8 cellular contexts compared by ENCODE assay signal in the genomic region with DNA sequence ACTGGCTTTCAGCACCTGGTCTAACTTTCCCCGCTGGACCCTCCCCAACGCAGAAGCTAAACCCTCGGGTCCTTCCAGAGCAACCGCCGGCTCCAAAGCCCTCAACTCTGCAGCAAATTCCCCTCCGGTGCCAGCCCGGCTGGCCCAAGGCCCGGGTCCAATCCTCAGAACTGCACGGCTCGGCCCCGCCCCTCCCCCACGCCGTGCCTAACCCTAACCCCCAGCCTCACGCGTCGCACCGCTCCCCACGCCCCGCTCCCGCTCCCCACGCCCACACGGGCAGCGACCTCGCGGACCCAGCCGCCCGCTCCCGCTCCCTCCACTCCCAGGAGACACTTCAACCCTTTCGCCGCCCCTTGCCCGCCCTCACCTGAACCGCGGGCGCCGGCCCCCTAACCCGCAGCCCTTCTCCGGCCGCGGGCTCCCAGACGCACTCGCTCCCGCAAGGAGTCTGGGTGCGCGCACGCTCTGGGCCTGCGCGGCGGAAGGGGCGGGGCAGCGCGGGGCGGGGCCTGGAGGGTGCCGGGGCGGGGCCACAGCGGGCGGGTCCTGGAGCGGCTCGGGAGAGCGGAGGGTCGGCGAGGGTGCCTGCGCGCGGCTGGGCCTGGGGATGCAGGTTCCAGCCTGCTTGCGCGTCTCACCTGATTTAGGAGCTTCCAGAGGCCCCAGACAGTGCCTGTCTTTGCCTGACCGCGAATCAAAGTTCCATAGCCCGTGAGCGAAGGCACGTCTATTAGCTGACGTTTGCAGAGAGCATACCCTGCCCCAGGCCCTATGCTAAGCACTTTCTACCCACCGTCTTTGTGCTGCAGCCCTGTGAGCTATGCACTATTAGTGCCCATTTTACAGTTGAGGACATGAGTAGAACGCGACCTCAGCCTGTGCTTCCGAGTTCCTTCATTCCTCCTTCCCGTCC. TPM values are rescaled to one million over a fixed set of nuclear protein-coding genes. Genes with fewer than 3 reads are reported as not detected.
DNase-seq lines count a peak whose midpoint lies in the region; ATAC-seq, FAIRE-seq and TF ChIP-seq lines count a peak whose summit lies in the region.

A gene (minus strand): TSS at position 453 of the 916 bp plus-strand sequence. CDS start 2,729 bp downstream, outside the sequence.

- peak within 1 kb of the TSS; percentile 84 to 92 for H3K4me2 ChIP-seq in H1 (ENCODE audit: insufficient read depth in 1 of 2, low read depth in 2 of 2, low read length in 2 of 2)
- H3K4me2 ChIP-seq in mesendoderm (ENCODE audit: low read length): peak within 1 kb of the TSS; percentile 90

- no peak within 1 kb of the TSS for H2BK15ac ChIP-seq in H1 (ENCODE audit: low read length)
- H2BK15ac ChIP-seq in mesendoderm (replicated peaks; ENCODE audit: low read depth): no peak within 1 kb of the TSS

- intact Hi-C loops in CD8-positive, alpha-beta T cell (cut with DNase I, micrococcal nuclease): loop anchor here (1.0 to 5.0 kb wide), 9 partner anchors 27 to 1021 kb away; a partner anchor contains a TSS

- no peak within 1 kb of the TSS for H3K23ac ChIP-seq in H1 (ENCODE audit: insufficient read length)
- no peak within 1 kb of the TSS for H3K23ac ChIP-seq in mesendoderm (ENCODE audit: low read length)

- H3K4me1 ChIP-seq in CD8-positive, alpha-beta T cell (ENCODE audit: insufficient read depth, low read length): peaks cover 19% of the 10 kb centered on the region
- H3K4me1 ChIP-seq in H1 (replicated peaks in 1 of 4; ENCODE audit: control insufficient read depth in 3 of 4, insufficient read depth in 4 of 4, low read length in 3 of 4) (peaks cover 1 to 7% (median 3%) of the 10 kb centered on the region in 4 experiments), mesendoderm (ENCODE audit: control insufficient read depth, low read depth, low read length) (no peaks in the 10 kb centered on the region)

- H3K9me3 Mint-ChIP-seq in CD8-positive, alpha-beta T cell: no peaks in the 10 kb centered on the region

- H3K4ac ChIP-seq in H1 (replicated peaks; ENCODE audit: insufficient read length, low read depth, low read length) (no peak within 1 kb of the TSS), mesendoderm (ENCODE audit: low read depth, low read length) (no peak within 1 kb of the TSS)

- TF ChIP-seq EP300 in H1 (IDR thresholded peaks at IDR 0.05; ENCODE audit: borderline replicate concordance in 1 of 2, low read depth in 2 of 2, low read length in 2 of 2): no peak

- peaks cover 0 to 2% of the 10 kb centered on the region in 2 experiments for H4K20me1 ChIP-seq in H1 (replicated peaks in 1 of 2; ENCODE audit: control insufficient read depth in 1 of 2, insufficient read depth in 2 of 2, low read length in 2 of 2)

- TF ChIP-seq CTCF in CD8-positive, alpha-beta T cell (IDR thresholded peaks at IDR 0.05): no peak
- no peak for TF ChIP-seq CTCF in H1 (IDR thresholded peaks at IDR 0.05; ENCODE audit: control extremely low read depth in 1 of 3, insufficient read depth in 1 of 3, low read depth in 1 of 3, low read length in 3 of 3)

- peaks cover 39% of the 10 kb centered on the region for H3K36me3 Mint-ChIP-seq in CD8-positive, alpha-beta T cell

- WGBS in H1 (ENCODE audit: extremely low coverage in 1 of 2, insufficient coverage in 1 of 2, insufficient read length in 1 of 2, insufficient replicate concordance in 2 of 2, low coverage in 1 of 2, low lambda C conversion rate in 2 of 2, missing lambda C conversion rate in 1 of 2), 2 experiments: 6% methylated on average over 30 of the region's 77 CpGs; no CpG with 5 or more reads in 1 of the 2 experiments
- WGBS in mesendoderm (ENCODE audit: extremely low coverage, insufficient coverage, low lambda C conversion rate): no CpG with 5 or more reads among the region's 77 CpGs

- ATAC-seq in CD8-positive, alpha-beta T cell: peak; percentile 96
- ATAC-seq in GM19438 (IDR thresholded peaks at IDR 0.05; ENCODE audit: low read depth, unreplicated experiment) (peak; percentile 95), HG03575 (IDR thresholded peaks at IDR 0.05; ENCODE audit: extremely low read depth, insufficient number of reproducible peaks, low FRiP score, unreplicated experiment) (peak; percentile 37)

- peak within 1 kb of the TSS; percentile 92 for H3K4me3 Mint-ChIP-seq in CD8-positive, alpha-beta T cell

- H3K23me2 ChIP-seq in H1 (ENCODE audit: low read depth, low read length): peaks cover 10% of the 10 kb centered on the region

- no peak within 1 kb of the TSS for H2BK120ac ChIP-seq in H1 (replicated peaks; ENCODE audit: low read depth, low read length)
- no peak within 1 kb of the TSS for H2BK120ac ChIP-seq in mesendoderm (ENCODE audit: low read depth, low read length)

- H4K91ac ChIP-seq in H1 (replicated peaks; ENCODE audit: insufficient read length, low read length): peak within 1 kb of the TSS; percentile 11

- no peak within 1 kb of the TSS for H2BK20ac ChIP-seq in H1 (ENCODE audit: low read length)

- TF ChIP-seq POLR2A in H1 (IDR thresholded peaks at IDR 0.05; ENCODE audit: control extremely low read depth in 1 of 2, low read depth in 2 of 2, low read length in 2 of 2): peak; percentile 72 to 78

- H2AK5ac ChIP-seq in H1 (ENCODE audit: low read depth, low read length) (no peak within 1 kb of the TSS), mesendoderm (ENCODE audit: low read length) (no peak within 1 kb of the TSS)

- H3K9ac ChIP-seq in H1 (replicated peaks in 1 of 4; ENCODE audit: extremely low read depth in 1 of 4, low read depth in 3 of 4, low read length in 3 of 4) (peak within 1 kb of the TSS in 3 of 4 experiments; percentile 36 to 72 (median 44); a peak in 5 of 7 replicates), mesendoderm (ENCODE audit: low read length) (peak within 1 kb of the TSS; percentile 90)

- H3K79me2 ChIP-seq in H1 (ENCODE audit: control insufficient read depth in 1 of 2, insufficient read depth in 2 of 2, low read length in 2 of 2) (peaks cover 4 to 17% of the 10 kb centered on the region in 2 experiments), mesendoderm (ENCODE audit: control insufficient read depth, insufficient read depth, low read length) (peaks cover 14% of the 10 kb centered on the region)

- H3K27me3 ChIP-seq in CD8-positive, alpha-beta T cell (ENCODE audit: insufficient read depth, low read length): no peaks in the 10 kb centered on the region
- H3K27me3 ChIP-seq in H1 (replicated peaks in 1 of 4; ENCODE audit: control insufficient read depth in 3 of 4, extremely low read depth in 1 of 4, insufficient read depth in 3 of 4, low read length in 3 of 4) (no peaks in the 10 kb centered on the region), mesendoderm (ENCODE audit: insufficient read depth, low read length, poor library complexity) (no peaks in the 10 kb centered on the region)

- H4K8ac ChIP-seq in H1 (ENCODE audit: extremely low read depth, insufficient read depth, low read length) (peak within 1 kb of the TSS; percentile 51; the same call in 1 of the 2 replicates), mesendoderm (ENCODE audit: low read depth, low read length) (no peak within 1 kb of the TSS)

- H3K18ac ChIP-seq in H1 (ENCODE audit: extremely low read depth, low read length) (peak within 1 kb of the TSS; percentile 88), mesendoderm (ENCODE audit: low read length) (peak within 1 kb of the TSS; percentile 53)

- CTCF ChIA-PET in CD8-positive, alpha-beta T cell (lab: Charles Lee): interaction anchor here (1.0 to 1.4 kb wide), 3 partner anchors 12 to 107 kb away, joined by 3 to 6 read pairs (median 4); a partner anchor contains a TSS
- CTCF ChIA-PET in H1 (lab: Charles Lee; ENCODE audit: partially characterized antibody): interaction anchor here (1.1 to 1.7 kb wide), 3 partner anchors 13 to 26 kb away, joined by 3 to 4 read pairs (median 3); no protein-coding TSS in a partner anchor

- H3K79me1 ChIP-seq in H1 (ENCODE audit: low read depth, low read length) (peaks cover 4% of the 10 kb centered on the region; the same call in 1 of the 2 replicates), mesendoderm (ENCODE audit: low read length) (peaks cover 10% of the 10 kb centered on the region)

- H3K9me3 ChIP-seq in CD8-positive, alpha-beta T cell (ENCODE audit: low read length): no peaks in the 10 kb centered on the region
- H3K9me3 ChIP-seq in H1 (ENCODE audit: insufficient read depth in 2 of 2, low read depth in 1 of 2, low read length in 1 of 2): no peaks in the 10 kb centered on the region

- H3K27ac ChIP-seq in CD8-positive, alpha-beta T cell (ENCODE audit: low read depth, low read length): peak within 1 kb of the TSS; percentile 53
- H3K27ac ChIP-seq in H1 (ENCODE audit: low read depth, low read length): peak within 1 kb of the TSS; percentile 39; the same call in 1 of the 2 replicates
- peak within 1 kb of the TSS; percentile 58 for H3K27ac ChIP-seq in mesendoderm (ENCODE audit: low read depth, low read length)

- H4K5ac ChIP-seq in H1 (ENCODE audit: insufficient read length, low read depth, low read length) (peak within 1 kb of the TSS; percentile 70), mesendoderm (ENCODE audit: low read length) (no peak within 1 kb of the TSS)

- no peaks in the 10 kb centered on the region for H3K27me3 Mint-ChIP-seq in CD8-positive, alpha-beta T cell (ENCODE audit: low read depth)

- H2BK12ac ChIP-seq in H1 (ENCODE audit: low read depth, low read length): no peak within 1 kb of the TSS

- no peak within 1 kb of the TSS for H3K14ac ChIP-seq in H1 (ENCODE audit: insufficient read length)

- peak within 1 kb of the TSS; percentile 90 for H3K27ac Mint-ChIP-seq in CD8-positive, alpha-beta T cell

- H3K56ac ChIP-seq in H1 (replicated peaks; ENCODE audit: insufficient read length, low read depth, low read length): peak within 1 kb of the TSS; percentile 26
- peak within 1 kb of the TSS; percentile 95 for H3K56ac ChIP-seq in mesendoderm (ENCODE audit: low read length)

- peak; percentile 76 to 94 (median 86) for DNase-seq in CD8-positive, alpha-beta T cell
- DNase-seq in NOMO-1 (lab: John Stamatoyannopoulos, UW; ENCODE audit: unreplicated experiment in 2 of 2) (peak; percentile 65 to 79), H1 (ENCODE audit: low read depth in 1 of 2, low spot score in 2 of 2) (peak; percentile 75 to 97), mesendoderm (peak; percentile 93)
- peak; percentile 76 to 78 (median 77) for DNase-seq in activated CD8-positive, alpha-beta memory T cell treated with anti-CD3 and anti-CD28 coated beads for 48 hours (ENCODE audit: low read depth in 2 of 3, low spot score in 2 of 3)
- DNase-seq in stimulated activated CD8-positive, alpha-beta memory T cell treated with anti-CD3 and anti-CD28 coated beads, Interleukin-15, amount 100 ng/mL, for 1 hour (ENCODE audit: low read depth): peak; percentile 73

- POLR2A ChIA-PET in CD8-positive, alpha-beta T cell (lab: Charles Lee): interaction anchor here (1.1 to 3.1 kb wide), 4 partner anchors 18 to 1020 kb away, joined by 3 to 18 read pairs (median 4); a partner anchor contains a TSS
- POLR2A ChIA-PET in H1 (lab: Charles Lee; ENCODE audit: partially characterized antibody): interaction anchor here (0.9 to 1.7 kb wide), 7 partner anchors 9 to 753 kb away, joined by 3 to 4 read pairs (median 3); no protein-coding TSS in a partner anchor

- FAIRE-seq in H1 (lab: Jason Lieb, UNC): no peak

- peaks cover 43% of the 10 kb centered on the region for H3K4me1 Mint-ChIP-seq in CD8-positive, alpha-beta T cell (ENCODE audit: low read depth)

- TF ChIP-seq RAD21 in H1 (IDR thresholded peaks at IDR 0.05 in 1 of 2, conservative IDR thresholded peaks at IDR 0.05 in 1 of 2; ENCODE audit: low read depth in 2 of 2, low read length in 2 of 2): no peak

- H2BK5ac ChIP-seq in H1 (ENCODE audit: low read depth, low read length) (no peak within 1 kb of the TSS; the same call in 1 of the 2 replicates), mesendoderm (ENCODE audit: low read length) (peak within 1 kb of the TSS; percentile 31)

- H3K36me3 ChIP-seq in CD8-positive, alpha-beta T cell (ENCODE audit: insufficient read depth, low read length): peaks cover 8% of the 10 kb centered on the region
- peaks cover 6 to 29% (median 18%) of the 10 kb centered on the region in 4 experiments for H3K36me3 ChIP-seq in H1 (ENCODE audit: control insufficient read depth in 2 of 4, insufficient read depth in 4 of 4, low read length in 3 of 4)
- H3K36me3 ChIP-seq in mesendoderm (ENCODE audit: control insufficient read depth, insufficient read depth, low read length): no peaks in the 10 kb centered on the region

- H2AFZ ChIP-seq in H1 (ENCODE audit: low read length): peak within 1 kb of the TSS; percentile 98

- peak within 1 kb of the TSS; percentile 72 for H3K4me3 ChIP-seq in CD8-positive, alpha-beta T cell (ENCODE audit: low read depth, low read length)
- peak within 1 kb of the TSS; percentile 77 to 96 (median 89) for H3K4me3 ChIP-seq in H1 (ENCODE audit: extremely low read depth in 1 of 4, insufficient read depth in 2 of 4, low read depth in 3 of 4, low read length in 4 of 4)
- H3K4me3 ChIP-seq in mesendoderm (ENCODE audit: low read length): peak within 1 kb of the TSS; percentile 95

RNA-seq across cellular contexts. Expression of the gene that starts here (rescaled TPM):
- 10 to 100 TPM; 38.8 to 39.4 TPM for total RNA-seq in CD8-positive, alpha-beta T cell
- 27.9 and 31.0 TPM in 2 replicates for total RNA-seq in H1 (2021; fragmentation: NEBNext Ultra II Directional; extraction: Animal tissue kit (Norgen Biotek cat#: 25700))
- 17.0 and 22.2 TPM in 2 replicates for polyA plus RNA-seq in H1 (2011; rRNA removed)
- 19.2 TPM for polyA plus RNA-seq in H1 (2011; cell fraction: cytosol; rRNA removed)
- 50.8 TPM for polyA plus RNA-seq in H1 (2011; cell fraction: nucleus; rRNA removed)
- polyA plus RNA-seq in H1 (2012, experiment 1 of 2): 18.0 to 23.0 TPM (median 22.0 TPM) in 4 replicates
- 10.1 TPM for polyA plus RNA-seq in H1 (2012, experiment 2 of 2)
- polyA plus RNA-seq in H1 (2013, experiment 1 of 2): 12.8 TPM
- 12.8 TPM for polyA plus RNA-seq in H1 (2013, experiment 2 of 2)
- 22.5 and 27.2 TPM in 2 replicates for polyA minus RNA-seq in H1 (2011; rRNA and poly(A)+ RNA removed)
- 13.9 TPM for polyA minus RNA-seq in H1 (2011; cell fraction: cytosol; rRNA and poly(A)+ RNA removed)
- 29.4 TPM for polyA minus RNA-seq in H1 (2011; cell fraction: nucleus; rRNA and poly(A)+ RNA removed)
- 16.5 TPM for polyA plus RNA-seq in mesendoderm (2013, experiment 1 of 2)
- 16.3 TPM for polyA plus RNA-seq in mesendoderm (2013, experiment 2 of 2)

Comparison
In these comparisons a context has a peak if more than half of its experiments do, and no peak if none do; other contexts are left out.
1. Peak in every context shown above with its lines: DNase-seq, ATAC-seq, H3K4me3 ChIP-seq and H3K27ac ChIP-seq.
2. ATAC-seq: peak in every context shown above with its lines; median percentile 96 in CD8-positive, alpha-beta T cell; 95 in GM19438; 37 in HG03575.